Comparison of ENCODE assay signal across 1 cellular context in genomic region chr11:113850188-113850587, GRCh38.
TF ChIP-seq lines count a peak whose summit lies in the region.

No MANE protein-coding gene starts in this region.

TF ChIP-seq in GM23338, 12 proteins besides CTCF, POLR2A, EP300 and RAD21 (continued from another document):
- TF ChIP-seq ZNF462 (CRISPR knock-in tag; IDR thresholded peaks at IDR 0.05) = no peak
